11 cellular contexts compared by ENCODE assay signal in genomic region chr3:123521179-123521969, GRCh38.
A peak's percentile ranks its signal among the peaks of the same experiment; 100 is the strongest.
DNase-seq lines count a peak whose midpoint lies in the region; ATAC-seq lines count a peak whose summit lies in the region.
"Had no signal": no experiment of that assay in that cellular context is flagged by ENCODE, and none has a peak within 500 bp of the region (broad histone marks: within the 10 kb centered on the region; RNA-seq: fewer than 3 reads in every experiment).

No MANE protein-coding gene starts in this region.

- H3K4me3 ChIP-seq in stomach smooth muscle (ENCODE audit: low read length in 2 of 2): no peak overlapping the region
- H3K4me3 ChIP-seq: colonic mucosa, sigmoid colon had no signal

- no peaks in the 10 kb centered on the region for H3K27me3 ChIP-seq in stomach smooth muscle (ENCODE audit: control insufficient read depth in 1 of 2, insufficient read depth in 2 of 2, low read length in 2 of 2)
- H3K27me3 ChIP-seq: colonic mucosa, sigmoid colon had no signal

- H3K9me3 Mint-ChIP-seq in activated CD4-positive, alpha-beta T cell treated with anti-CD3 and anti-CD28 coated beads, Interleukin-2, amount 10 ng/mL, durations not matched to agents 7 days and 5 days: no peaks in the 10 kb centered on the region
- H3K9me3 Mint-ChIP-seq: memory B cell had no signal

- H3K27ac Mint-ChIP-seq in T-helper 17 cell: peak overlapping the region; percentile 80
- no peak overlapping the region for H3K27ac Mint-ChIP-seq in activated CD4-positive, alpha-beta T cell treated with anti-CD3 and anti-CD28 coated beads, Interleukin-2, amount 10 ng/mL, durations not matched to agents 7 days and 5 days
- H3K27ac Mint-ChIP-seq: memory B cell had no signal

- intact Hi-C loops in left cardiac atrium (cut with DNase I) (no loop called here), cardiac septum (cut with DNase I) (no loop called here)

- no peak overlapping the region for H3K9ac ChIP-seq in stomach smooth muscle (ENCODE audit: low read length in 2 of 2)

- peaks cover 40% of the 10 kb centered on the region for H3K4me1 Mint-ChIP-seq in T-helper 17 cell
- peaks cover 29% of the 10 kb centered on the region for H3K4me1 Mint-ChIP-seq in activated CD4-positive, alpha-beta T cell treated with anti-CD3 and anti-CD28 coated beads, Interleukin-2, amount 10 ng/mL, durations not matched to agents 7 days and 5 days

- DNase-seq in left cardiac atrium: no peak
- no peak for DNase-seq in cardiac septum (ENCODE audit: low spot score)
- no peak for DNase-seq in T-helper 17 cell
- peak; percentile 65 for DNase-seq in fibroblast of peridontal ligament (ENCODE audit: extremely low read depth)
- no peak for DNase-seq in activated CD4-positive, alpha-beta T cell treated with anti-CD3 and anti-CD28 coated beads, Interleukin-2, amount 10 ng/mL, durations not matched to agents 7 days and 5 days
- no peak for DNase-seq in T-helper 9 cell
- DNase-seq: colonic mucosa, sigmoid colon had no signal

- peak overlapping the region; percentile 41 for H3K4me3 Mint-ChIP-seq in T-helper 17 cell
- H3K4me3 Mint-ChIP-seq in activated CD4-positive, alpha-beta T cell treated with anti-CD3 and anti-CD28 coated beads, Interleukin-2, amount 10 ng/mL, durations not matched to agents 7 days and 5 days: no peak overlapping the region
- H3K4me3 Mint-ChIP-seq: memory B cell had no signal

- CTCF ChIA-PET in activated CD4-positive, alpha-beta T cell treated with anti-CD3 and anti-CD28 coated beads, Interleukin-2, amount 10 ng/mL, durations not matched to agents 7 days and 5 days (lab: Charles Lee): no interaction called here

- peaks cover 0 to 2% of the 10 kb centered on the region in 2 donors for H3K36me3 ChIP-seq in stomach smooth muscle (ENCODE audit: control insufficient read depth in 2 of 2, insufficient read depth in 2 of 2, low read length in 2 of 2)
- H3K36me3 ChIP-seq: colonic mucosa had no signal

- peak; percentile 33 to 54 for ATAC-seq in left cardiac atrium
- no peak for ATAC-seq in T-helper 17 cell
- no peak for ATAC-seq in esophagus mucosa

- POLR2A ChIA-PET in activated CD4-positive, alpha-beta T cell treated with anti-CD3 and anti-CD28 coated beads, Interleukin-2, amount 10 ng/mL, durations not matched to agents 7 days and 5 days (lab: Charles Lee): no interaction called here

- no peaks in the 10 kb centered on the region for H3K27me3 Mint-ChIP-seq in T-helper 17 cell
- no peaks in the 10 kb centered on the region for H3K27me3 Mint-ChIP-seq in activated CD4-positive, alpha-beta T cell treated with anti-CD3 and anti-CD28 coated beads, Interleukin-2, amount 10 ng/mL, durations not matched to agents 7 days and 5 days
- H3K27me3 Mint-ChIP-seq: memory B cell had no signal

- peaks cover 16% of the 10 kb centered on the region for H3K36me3 Mint-ChIP-seq in T-helper 17 cell (ENCODE audit: low read depth)
- H3K36me3 Mint-ChIP-seq in activated CD4-positive, alpha-beta T cell treated with anti-CD3 and anti-CD28 coated beads, Interleukin-2, amount 10 ng/mL, durations not matched to agents 7 days and 5 days (ENCODE audit: low read depth): peaks cover 4% of the 10 kb centered on the region

- H3K27ac ChIP-seq in stomach smooth muscle (ENCODE audit: low read length): peak overlapping the region; percentile 18
- H3K27ac ChIP-seq: colonic mucosa had no signal

- H3K4me1 ChIP-seq in stomach smooth muscle (ENCODE audit: control insufficient read depth, insufficient read depth, low read length): peaks cover 11% of the 10 kb centered on the region
- H3K4me1 ChIP-seq: colonic mucosa had no signal

- H3K9me3 ChIP-seq in T-helper 17 cell (ENCODE audit: control insufficient read depth, low read length, poor library complexity, severe bottlenecking): no peaks in the 10 kb centered on the region
- H3K9me3 ChIP-seq in stomach smooth muscle (ENCODE audit: control insufficient read depth in 2 of 2, low read length in 2 of 2): no peaks in the 10 kb centered on the region
- H3K9me3 ChIP-seq: colonic mucosa, sigmoid colon had no signal

Comparison
In these comparisons a context has a peak if more than half of its experiments do, and no peak if none do; other contexts are left out.
1. ATAC-seq: peak in left cardiac atrium (2 of 2); none in T-helper 17 cell (single experiment) and esophagus mucosa (single experiment).